ENCODE assay signal across 33 cellular contexts in genomic region chr4:43886196-43886595, GRCh38.
"Had no signal": no experiment of that assay in that cellular context is flagged by ENCODE, and none has a peak within 500 bp of the region (broad histone marks: within the 10 kb centered on the region; RNA-seq: fewer than 3 reads in every experiment).

No MANE protein-coding gene starts in this region.

- H3K9me3 ChIP-seq: adrenal gland, body of pancreas had no signal

- H3K27ac ChIP-seq: adrenal gland, body of pancreas, brain microvascular endothelial cell, VCaP had no signal

- ATAC-seq: activated CD8-positive, alpha-beta T cell treated with anti-CD3 and anti-CD28 coated beads for 36 hours; activated naive CD4-positive, alpha-beta T cell treated with anti-CD3 and anti-CD28 coated beads, Interleukin-2, amount 50 U/mL, for 72 hours; activated T-cell treated with anti-CD3 and anti-CD28 coated beads, Interleukin-2, amount 50 U/mL, for 4 hours; activated T-cell treated with anti-CD3 and anti-CD28 coated beads, Interleukin-2, amount 50 U/mL, for 72 hours; activated T-helper 17 cell treated with anti-CD3 and anti-CD28 coated beads, Interleukin-2, amount 50 U/mL, for 72 hours; body of pancreas had no signal

- H3K4me1 ChIP-seq: adrenal gland, body of pancreas had no signal

- H3K36me3 ChIP-seq: adrenal gland, brain microvascular endothelial cell had no signal

- FAIRE-seq: astrocyte, TTC549 had no signal

- H3K4me3 ChIP-seq: adrenal gland, body of pancreas had no signal

- H3K27me3 ChIP-seq: adrenal gland, body of pancreas, brain microvascular endothelial cell had no signal

- DNase-seq: activated B cell treated with CpG ODN at 0.5 μM for 24 hours; activated CD4-positive, alpha-beta memory T cell treated with anti-CD3 and anti-CD28 coated beads for 36 hours; activated CD4-positive, alpha-beta T cell treated with anti-CD3 and anti-CD28 coated beads for 4 hours; activated CD4-positive, alpha-beta T cell treated with anti-CD3 and anti-CD28 coated beads, Interleukin-2, amount 10 ng/mL, durations not matched to agents 24 days and 14 days; activated CD4-positive, alpha-beta T cell treated with anti-CD3 and anti-CD28 coated beads, Interleukin-2, amount 50 U/mL, for 1 hour; activated CD4-positive, alpha-beta T cell treated with anti-CD3 and anti-CD28 coated beads, Interleukin-2, amount 50 U/mL, for 4 hours; activated CD4-positive, CD25-positive, alpha-beta regulatory T cell treated with anti-CD3 and anti-CD28 coated beads, Interleukin-2, amount 50 U/mL, for 72 hours; activated CD8-positive, alpha-beta memory T cell treated with anti-CD3 and anti-CD28 coated beads, Interleukin-2, amount 50 U/mL, for 4 hours; activated CD8-positive, alpha-beta T cell treated with anti-CD3 and anti-CD28 coated beads for 36 hours; activated effector memory CD4-positive, alpha-beta T cell treated with anti-CD3 and anti-CD28 coated beads, Interleukin-2, amount 50 U/mL, for 16 hours; activated gamma-delta T cell treated with Interleukin-2 at 50 U/mL for 16 hours; activated naive CD4-positive, alpha-beta T cell; activated naive CD4-positive, alpha-beta T cell treated with anti-CD3 and anti-CD28 coated beads for 36 hours; activated naive CD4-positive, alpha-beta T cell treated with anti-CD3 and anti-CD28 coated beads, Interleukin-2, amount 50 U/mL, for 16 hours; activated naive CD8-positive, alpha-beta T cell treated with anti-CD3 and anti-CD28 coated beads for 36 hours; activated T-cell treated with anti-CD3 and anti-CD28 coated beads for 4 hours; activated T-cell treated with anti-CD3 and anti-CD28 coated beads, Interleukin-2, amount 50 U/mL, for 1 hour; activated T-cell treated with anti-CD3 and anti-CD28 coated beads, Interleukin-2, amount 50 U/mL, for 4 hours; activated T-cell treated with anti-CD3 and anti-CD28 coated beads, Interleukin-2, amount 50 U/mL, for 72 hours; adrenal gland; amniotic stem cell; aorta; body of pancreas; brain microvascular endothelial cell; central memory CD4-positive, alpha-beta T cell; T-helper 1 cell; T-helper 2 cell; T-helper 9 cell had no signal
